ENCODE assay signal across 1 cellular context in the genomic region with DNA sequence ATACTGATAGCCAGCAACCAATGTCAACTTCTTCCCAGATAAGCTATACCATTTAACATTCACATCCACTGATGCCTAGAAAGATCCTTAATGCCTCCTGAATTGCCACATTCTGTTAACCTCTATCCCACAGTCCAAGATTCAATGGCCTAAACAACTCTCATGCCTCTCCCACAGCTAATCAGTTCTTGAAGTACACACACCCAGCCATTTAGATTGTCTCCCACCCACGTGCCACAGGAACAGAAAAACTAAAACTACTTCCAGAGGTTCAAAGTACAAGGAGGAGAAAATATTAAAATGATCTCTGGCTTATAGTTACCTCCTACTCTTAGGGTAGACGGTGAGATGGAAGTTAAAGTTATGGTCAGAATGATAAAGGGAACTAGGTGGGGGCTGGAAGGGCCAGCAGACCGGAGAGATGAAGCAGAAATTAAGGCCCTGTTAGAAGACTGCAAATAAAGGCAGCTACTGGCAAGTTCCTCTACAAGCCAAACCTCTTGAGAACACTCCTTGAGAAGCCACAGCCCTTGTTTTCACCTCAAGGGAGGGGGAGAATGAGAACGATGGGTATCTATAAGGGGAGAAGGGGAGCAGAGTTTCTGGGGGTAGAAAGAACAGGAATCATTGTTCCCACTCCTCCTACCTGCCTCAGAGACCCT.
A peak's percentile ranks its signal among the peaks of the same experiment; 100 is the strongest.
TF ChIP-seq lines count a peak whose summit lies in the region.

No MANE protein-coding gene starts in this region.

TF ChIP-seq in HepG2, 621 proteins besides CTCF, POLR2A, EP300 and RAD21:
- TF ChIP-seq ZNF546 (CRISPR knock-in tag; conservative IDR thresholded peaks at IDR 0.05) (no peak), KMT2A (CRISPR knock-in tag; IDR thresholded peaks at IDR 0.05) (no peak), HES4 (CRISPR knock-in tag; IDR thresholded peaks at IDR 0.05; ENCODE audit: borderline replicate concordance) (no peak), AFF4 (CRISPR knock-in tag; IDR thresholded peaks at IDR 0.05) (no peak), HNF4A (CRISPR knock-in tag; IDR thresholded peaks at IDR 0.05) (0 out of 2 replicates have a peak, but pooled peaks have one; percentile 5), KDM6A (CRISPR knock-in tag; IDR thresholded peaks at IDR 0.05; ENCODE audit: low read depth) (no peak)
- TF ChIP-seq, protein P1, sequence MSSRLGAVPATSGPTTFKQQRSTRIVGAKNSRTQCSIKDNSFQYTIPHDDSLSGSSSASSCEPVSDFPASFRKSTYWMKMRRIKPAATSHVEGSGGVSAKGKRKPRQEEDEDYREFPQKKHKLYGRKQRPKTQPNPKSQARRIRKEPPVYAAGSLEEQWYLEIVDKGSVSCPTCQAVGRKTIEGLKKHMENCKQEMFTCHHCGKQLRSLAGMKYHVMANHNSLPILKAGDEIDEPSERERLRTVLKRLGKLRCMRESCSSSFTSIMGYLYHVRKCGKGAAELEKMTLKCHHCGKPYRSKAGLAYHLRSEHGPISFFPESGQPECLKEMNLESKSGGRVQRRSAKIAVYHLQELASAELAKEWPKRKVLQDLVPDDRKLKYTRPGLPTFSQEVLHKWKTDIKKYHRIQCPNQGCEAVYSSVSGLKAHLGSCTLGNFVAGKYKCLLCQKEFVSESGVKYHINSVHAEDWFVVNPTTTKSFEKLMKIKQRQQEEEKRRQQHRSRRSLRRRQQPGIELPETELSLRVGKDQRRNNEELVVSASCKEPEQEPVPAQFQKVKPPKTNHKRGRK (CRISPR knock-in tag; IDR thresholded peaks at IDR 0.05) = no peak
TF ChIP-seq in HepG2: peak in this region for 1.
